14 cellular contexts compared by ENCODE assay signal in the genomic region with DNA sequence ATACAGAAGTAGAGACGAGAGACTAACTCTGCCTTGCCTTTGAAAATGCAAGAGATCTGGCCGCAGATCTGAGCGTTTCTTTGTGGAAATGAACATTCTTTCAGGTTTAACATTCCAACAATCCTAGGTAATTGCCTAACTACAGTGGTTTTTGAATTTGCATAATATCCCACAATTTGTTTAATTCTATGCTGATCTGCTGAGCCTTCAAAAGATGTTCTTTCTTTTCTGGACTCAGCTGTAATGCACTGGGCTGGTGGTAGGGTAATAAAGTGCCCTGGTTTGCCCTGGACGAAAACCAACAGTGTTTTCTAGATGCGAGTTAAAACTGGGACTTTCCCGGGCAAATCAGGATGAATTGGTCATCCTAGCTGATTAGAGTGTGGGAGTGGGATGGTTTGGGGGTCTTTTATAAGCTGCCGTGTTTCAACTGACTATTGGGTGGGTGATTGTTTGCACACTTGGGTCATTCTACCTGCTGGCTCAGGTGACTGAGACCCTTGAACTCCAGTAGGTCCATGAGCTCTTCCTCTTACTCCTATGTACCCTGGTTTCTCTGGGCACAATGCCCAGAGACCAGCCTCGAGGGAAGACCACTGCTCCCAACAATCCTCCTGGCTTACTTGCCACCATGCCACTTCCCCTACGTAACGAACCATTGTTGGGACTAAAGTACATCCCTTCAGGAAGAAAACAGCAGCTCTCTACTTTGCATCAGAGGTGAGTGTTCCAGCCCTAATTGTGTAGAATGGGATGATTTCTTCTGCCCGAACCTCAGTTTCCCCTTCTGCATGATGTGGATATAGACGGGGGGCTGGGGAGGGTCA. TPM values are rescaled to one million over a fixed set of nuclear protein-coding genes. Genes with fewer than 3 reads are reported as not detected.
DNase-seq lines count a peak whose midpoint lies in the region; ATAC-seq, FAIRE-seq and TF ChIP-seq lines count a peak whose summit lies in the region.
"Had no signal": no experiment of that assay in that cellular context is flagged by ENCODE, and none has a peak within 500 bp of the region (broad histone marks: within the 10 kb centered on the region; RNA-seq: fewer than 3 reads in every experiment).

No MANE protein-coding gene starts in this region.

- no peaks in the 10 kb centered on the region for H3K27me3 Mint-ChIP-seq in MCF 10A (ENCODE audit: insufficient read depth, unreplicated experiment)
- H3K27me3 Mint-ChIP-seq in activated CD8-positive, alpha-beta T cell treated with anti-CD3 and anti-CD28 coated beads, Interleukin-2, amount 10 ng/mL, durations not matched to agents 7 days and 5 days (ENCODE audit: low read depth), result peaks cover 44% of the 10 kb centered on the region

- WGBS in HepG2 (ENCODE audit: low lambda C conversion rate), result 42% methylated on average over 12 of the region's 12 CpGs
- 54 to 70% methylated on average over 11 to 12 of the region's 12 CpGs for WGBS in transverse colon (ENCODE audit: low coverage in 1 of 2), 2 donors

- 0 out of 4 replicates have a peak, but pooled peaks of 1 of the 2 experiments have one; percentile 26 for TF ChIP-seq POLR2A in HepG2 (IDR thresholded peaks at IDR 0.05; ENCODE audit: insufficient read depth in 1 of 2, low read depth in 2 of 2, low read length in 2 of 2)
- no peak for TF ChIP-seq POLR2A in transverse colon (IDR thresholded peaks at IDR 0.05)
- no peak for TF ChIP-seq POLR2A in uterus (IDR thresholded peaks at IDR 0.05)

- H3K9me3 ChIP-seq in HepG2 (ENCODE audit: low read length) (no peaks in the 10 kb centered on the region), transverse colon (no peaks in the 10 kb centered on the region), uterus (no peaks in the 10 kb centered on the region)
- H3K9me3 ChIP-seq: thoracic aorta had no signal

- intact Hi-C loops in MCF 10A (cut with micrococcal nuclease) (loop anchor here (2.0 kb wide), 2 partner anchors 33 to 71 kb away; no protein-coding TSS in a partner anchor), HepG2 (cut with micrococcal nuclease; ENCODE audit: unreplicated experiment) (loop anchor here (5.0 kb wide), 1 partner anchor 65 kb away; no protein-coding TSS in a partner anchor), transverse colon (cut with DNase I; ENCODE audit: low total_unique reads) (no loop called here), uterus (cut with DNase I; ENCODE audit: low total_unique reads) (no loop called here)

- H3K27ac ChIP-seq in HepG2 (ENCODE audit: extremely low read length, insufficient read depth, low read length), result peak overlapping the region; percentile 90
- H3K27ac ChIP-seq in transverse colon, result peak overlapping the region; percentile 72 to 82 (median 80)
- H3K27ac ChIP-seq in uterus, result no peak overlapping the region

- CTCF ChIA-PET in MCF 10A (lab: Yijun Ruan, JAX), result interaction anchor here (0.6 to 1.9 kb wide), 9 partner anchors 11 to 134 kb away, joined by 3 to 8 read pairs (median 4); no protein-coding TSS in a partner anchor
- CTCF ChIA-PET in HepG2 (lab: Yijun Ruan, JAX; ENCODE audit: low intra/inter-chr PET ratio, low total read pairs), result no interaction called here
- CTCF ChIA-PET in activated CD8-positive, alpha-beta T cell treated with anti-CD3 and anti-CD28 coated beads, Interleukin-2, amount 10 ng/mL, durations not matched to agents 7 days and 5 days (lab: Charles Lee), result no interaction called here

- peak overlapping the region; percentile 74 for H3K9ac ChIP-seq in HepG2 (ENCODE audit: insufficient read depth, low read depth, low read length)

- TF ChIP-seq CTCF in MCF 10A (IDR thresholded peaks at IDR 0.05; ENCODE audit: unreplicated experiment), result no peak
- TF ChIP-seq CTCF in HepG2 (CRISPR knock-in tag; IDR thresholded peaks at IDR 0.05), result no peak
- TF ChIP-seq CTCF in transverse colon (IDR thresholded peaks at IDR 0.05), result no peak
- no peak for TF ChIP-seq CTCF in uterus (IDR thresholded peaks at IDR 0.05)

- H3K27me3 ChIP-seq in HepG2 (ENCODE audit: control insufficient read depth in 1 of 2, insufficient read depth in 2 of 2, low read length in 2 of 2) (no peaks in the 10 kb centered on the region), transverse colon (peaks cover 18% of the 10 kb centered on the region), uterus (peaks cover under 1 to 4% of the 10 kb centered on the region in 2 donors)

- DNase-seq in NCI-H1048 (lab: John Stamatoyannopoulos, UW) (peak; percentile 89), MCF 10A (ENCODE audit: unreplicated experiment) (no peak), HepG2 (ENCODE audit: low spot score) (peak; percentile 49), transverse colon (no peak), uterus (no peak)
- no peak for DNase-seq in central memory CD4-positive, alpha-beta T cell
- DNase-seq in stimulated activated CD4-positive, alpha-beta T cell treated with anti-CD3 and anti-CD28 coated beads, Interleukin-1b, Interleukin-23, amount 100 ng/mL, for 48 hours, result no peak
- no peak for DNase-seq in activated CD8-positive, alpha-beta T cell treated with anti-CD3 and anti-CD28 coated beads, Interleukin-2, amount 10 ng/mL, durations not matched to agents 7 days and 5 days
- DNase-seq: activated CD8-positive, alpha-beta memory T cell treated with anti-CD3 and anti-CD28 coated beads for 24 hours; CD8-positive, alpha-beta memory T cell; naive B cell; SIG-M5 had no signal

- H3K4me3 Mint-ChIP-seq in MCF 10A (ENCODE audit: unreplicated experiment), result peak overlapping the region; percentile 26
- H3K4me3 Mint-ChIP-seq in activated CD8-positive, alpha-beta T cell treated with anti-CD3 and anti-CD28 coated beads, Interleukin-2, amount 10 ng/mL, durations not matched to agents 7 days and 5 days, result no peak overlapping the region
- H3K4me3 Mint-ChIP-seq: naive B cell had no signal

- peak overlapping the region; percentile 48 for H2AFZ ChIP-seq in HepG2 (ENCODE audit: low read length)

- TF ChIP-seq EP300 in HepG2 (IDR thresholded peaks at IDR 0.05; ENCODE audit: low read depth in 2 of 2, low read length in 2 of 2) (no peak), HepG2 (CRISPR knock-in tag; IDR thresholded peaks at IDR 0.05; ENCODE audit: borderline replicate concordance) (no peak; the same call in 1 of the 2 replicates), transverse colon (IDR thresholded peaks at IDR 0.05; ENCODE audit: low read depth) (no peak)

- no peaks in the 10 kb centered on the region for H3K36me3 Mint-ChIP-seq in MCF 10A (ENCODE audit: insufficient read depth, unreplicated experiment)
- H3K36me3 Mint-ChIP-seq in activated CD8-positive, alpha-beta T cell treated with anti-CD3 and anti-CD28 coated beads, Interleukin-2, amount 10 ng/mL, durations not matched to agents 7 days and 5 days (ENCODE audit: low read depth), result no peaks in the 10 kb centered on the region
- H3K36me3 Mint-ChIP-seq: naive B cell had no signal

- no TSS peak for BruUV-seq in MCF 10A (replicated peaks; lab: Mats Ljungman, UMichigan)
- no TSS peak for BruUV-seq in HepG2 (replicated peaks; lab: Mats Ljungman, UMichigan)

- peak; percentile 40 for FAIRE-seq in HepG2 (lab: Jason Lieb, UNC)

- no peaks in the 10 kb centered on the region for H3K9me3 Mint-ChIP-seq in MCF 10A (ENCODE audit: unreplicated experiment)
- H3K9me3 Mint-ChIP-seq in activated CD8-positive, alpha-beta T cell treated with anti-CD3 and anti-CD28 coated beads, Interleukin-2, amount 10 ng/mL, durations not matched to agents 7 days and 5 days (ENCODE audit: insufficient read depth), result no peaks in the 10 kb centered on the region
- H3K9me3 Mint-ChIP-seq: CD8-positive, alpha-beta memory T cell had no signal

- H3K4me1 ChIP-seq in HepG2 (ENCODE audit: insufficient read depth, low read length) (peaks cover 74% of the 10 kb centered on the region), transverse colon (peaks cover 19 to 36% (median 30%) of the 10 kb centered on the region in 4 donors), uterus (no peaks in the 10 kb centered on the region)

- in situ Hi-C loops in HepG2 (cut with HindIII; ENCODE audit: extremely low pct_ligation_motif_present, low pct_unique_long_range_greater_than_20kb) (no loop called here), transverse colon (cut with MboI; ENCODE audit: low pct_ligation_motif_present in 1 of 4, low pct_unique_long_range_greater_than_20kb in 1 of 4, low sequenced_read_pairs in 3 of 4) (no loop called here)

- peak overlapping the region; percentile 85 for H3K4me2 ChIP-seq in HepG2 (ENCODE audit: low read depth, low read length)

- H3K79me2 ChIP-seq in HepG2 (ENCODE audit: insufficient read depth, low read length), result no peaks in the 10 kb centered on the region

- H3K4me3 ChIP-seq in HepG2 (replicated peaks in 1 of 3; ENCODE audit: insufficient read depth in 1 of 3, low read depth in 2 of 3, low read length in 3 of 3), result peak overlapping the region; percentile 22 to 61 (median 37); a peak in 4 of 6 replicates
- no peak overlapping the region for H3K4me3 ChIP-seq in transverse colon
- no peak overlapping the region for H3K4me3 ChIP-seq in uterus
- H3K4me3 ChIP-seq: thoracic aorta had no signal

- ATAC-seq in HepG2, result peak; percentile 54
- ATAC-seq in activated CD8-positive, alpha-beta T cell treated with anti-CD3 and anti-CD28 coated beads, Interleukin-2, amount 10 ng/mL, durations not matched to agents 7 days and 5 days, result no peak

- peaks cover 42% of the 10 kb centered on the region for H3K4me1 Mint-ChIP-seq in MCF 10A (ENCODE audit: insufficient read depth, unreplicated experiment)
- peaks cover 3% of the 10 kb centered on the region for H3K4me1 Mint-ChIP-seq in activated CD8-positive, alpha-beta T cell treated with anti-CD3 and anti-CD28 coated beads, Interleukin-2, amount 10 ng/mL, durations not matched to agents 7 days and 5 days (ENCODE audit: low read depth)

- POLR2A ChIA-PET in MCF 10A (lab: Yijun Ruan, JAX) (interaction anchor here (0.7 to 1.3 kb wide), 5 partner anchors 41 to 638 kb away, joined by 3 to 4 read pairs (median 3); no protein-coding TSS in a partner anchor), HepG2 (lab: Yijun Ruan, JAX) (interaction anchor here (0.8 to 2.2 kb wide), 13 partner anchors 9 to 101 kb away, joined by 3 to 13 read pairs (median 4); no protein-coding TSS in a partner anchor)
- POLR2A ChIA-PET in activated CD8-positive, alpha-beta T cell treated with anti-CD3 and anti-CD28 coated beads, Interleukin-2, amount 10 ng/mL, durations not matched to agents 7 days and 5 days (lab: Charles Lee), result no interaction called here

- no peaks in the 10 kb centered on the region for H4K20me1 ChIP-seq in HepG2 (ENCODE audit: insufficient read depth, low read length)

- TF ChIP-seq RAD21 in HepG2 (CRISPR knock-in tag; IDR thresholded peaks at IDR 0.05), result no peak

- H3K36me3 ChIP-seq in HepG2 (replicated peaks in 1 of 2; ENCODE audit: control insufficient read depth in 1 of 2, insufficient read depth in 2 of 2, low read length in 2 of 2) (no peaks in the 10 kb centered on the region), transverse colon (no peaks in the 10 kb centered on the region), uterus (no peaks in the 10 kb centered on the region)
- H3K36me3 ChIP-seq: thoracic aorta had no signal

- peak overlapping the region; percentile 84 for H3K27ac Mint-ChIP-seq in MCF 10A (ENCODE audit: low read depth, unreplicated experiment)
- no peak overlapping the region for H3K27ac Mint-ChIP-seq in activated CD8-positive, alpha-beta T cell treated with anti-CD3 and anti-CD28 coated beads, Interleukin-2, amount 10 ng/mL, durations not matched to agents 7 days and 5 days
- H3K27ac Mint-ChIP-seq: naive B cell had no signal

RNA-seq across cellular contexts. Expression of a gene that starts 3.4 kb away (rescaled TPM):
- total RNA-seq in MCF 10A (2022) (2.4 TPM in 2 replicates), HepG2 (2016; rRNA removed; fragmentation: Illumina TruSeq; extraction: Trizol) (1.3 and 1.5 TPM in 2 replicates), transverse colon (10 to 100 TPM in 2 of 4 donors, 1 to 10 TPM in 2; 1.6 to 13.7 (median 8.3) TPM), uterus (10 to 100 TPM in 1 of 4 donors, 1 to 10 TPM in 3; 2.8 to 23.9 (median 6.0) TPM)
- total RNA-seq in HepG2 (2016; cell fraction: cytosol; rRNA removed; fragmentation: Illumina TruSeq; extraction: Trizol; ENCODE audit: low read depth), result 0.79 and 0.91 TPM in 2 replicates
- 1.4 and 1.5 TPM in 2 replicates for total RNA-seq in HepG2 (2016; cell fraction: insoluble cytoplasmic fraction; rRNA removed; fragmentation: Illumina TruSeq; extraction: Trizol)
- total RNA-seq in HepG2 (2016; cell fraction: membrane; rRNA removed; fragmentation: Illumina TruSeq; extraction: Trizol), result 1.9 and 2.0 TPM in 2 replicates
- 0.88 and 0.90 TPM in 2 replicates for total RNA-seq in HepG2 (2016; cell fraction: nucleus; rRNA removed; fragmentation: Illumina TruSeq; extraction: Trizol)
- polyA plus RNA-seq in HepG2 (2011; rRNA removed), result 8.1 and 8.8 TPM in 2 replicates
- 3.2 and 4.3 TPM in 2 replicates for polyA plus RNA-seq in HepG2 (2011; cell fraction: cytosol; rRNA removed)
- 2.5 and 2.8 TPM in 2 replicates for polyA plus RNA-seq in HepG2 (2011; cell fraction: nucleus; rRNA removed)
- polyA plus RNA-seq in HepG2 (2012), result 5.3 and 8.3 TPM in 2 replicates
- 1.0 and 1.2 TPM in 2 replicates for polyA plus RNA-seq in HepG2 (2016; cell fraction: cytosol; fragmentation: Illumina TruSeq; extraction: Trizol; ENCODE audit: low read depth)
- polyA plus RNA-seq in HepG2 (2016; cell fraction: insoluble cytoplasmic fraction; fragmentation: Illumina TruSeq; extraction: Trizol; ENCODE audit: low read depth), result 3.8 and 4.0 TPM in 2 replicates
- 2.8 TPM in 2 replicates for polyA plus RNA-seq in HepG2 (2016; cell fraction: membrane; fragmentation: Illumina TruSeq; extraction: Trizol; ENCODE audit: low read depth)
- 2.5 and 3.1 TPM in 2 replicates for polyA plus RNA-seq in HepG2 (2016; cell fraction: nucleus; fragmentation: Illumina TruSeq; extraction: Trizol; ENCODE audit: insufficient read depth, low read depth)
- polyA minus RNA-seq in HepG2 (2011; rRNA and poly(A)+ RNA removed; ENCODE audit: low replicate concordance), result 1.1 and 5.5 TPM in 2 replicates
- polyA minus RNA-seq in HepG2 (2011; cell fraction: cytosol; rRNA and poly(A)+ RNA removed), result 2.4 and 3.0 TPM in 2 replicates
- 3.7 and 3.9 TPM in 2 replicates for polyA minus RNA-seq in HepG2 (2011; cell fraction: nucleus; rRNA and poly(A)+ RNA removed)
- under 1 TPM; 0.21 to 0.55 TPM for total RNA-seq in activated CD8-positive, alpha-beta T cell treated with anti-CD3 and anti-CD28 coated beads, Interleukin-2, amount 10 ng/mL, durations not matched to agents 7 days and 5 days
- total RNA-seq: cerebellum had no signal

Comparison
In these comparisons a context has a peak if more than half of its experiments do, and no peak if none do; other contexts are left out.
1. DNase-seq: peak in NCI-H1048 (single experiment) and HepG2 (single experiment); none in MCF 10A (single experiment), transverse colon (single experiment), central memory CD4-positive, alpha-beta T cell (single experiment), stimulated activated CD4-positive, alpha-beta T cell treated with anti-CD3 and anti-CD28 coated beads, Interleukin-1b, Interleukin-23, amount 100 ng/mL, for 48 hours (single experiment), activated CD8-positive, alpha-beta T cell treated with anti-CD3 and anti-CD28 coated beads, Interleukin-2, amount 10 ng/mL, durations not matched to agents 7 days and 5 days (single experiment) and uterus (0 of 2).
2. H3K27ac ChIP-seq: peak in HepG2 (single experiment) and transverse colon (4 of 4); none in uterus (0 of 2).
3. H3K4me3 ChIP-seq: peak in HepG2 (3 of 3); none in transverse colon (0 of 4) and uterus (0 of 2).
4. intact Hi-C loops: an anchor here in MCF 10A (2.0 kb wide) and HepG2 (5.0 kb wide); none called in transverse colon and uterus.